Comparison of ENCODE assay signal across 8 cellular contexts in genomic region chr12:118103601-118104382, GRCh38. TPM values are rescaled to one million over a fixed set of nuclear protein-coding genes. Genes with fewer than 3 reads are reported as not detected.
DNase-seq lines count a peak whose midpoint lies in the region; ATAC-seq and TF ChIP-seq lines count a peak whose summit lies in the region.

Gene VSIG10, minus strand, starts transcription at chr12:118104011. Its CDS starts 340 bp downstream, at chr12:118103671.

- WGBS in psoas muscle, 3 donors, result 0% methylated on average over 49 to 75 of the region's 75 CpGs

- peak within 1 kb of the TSS; percentile 85 to 93 (median 89) for H3K4me3 Mint-ChIP-seq in IgD-negative memory B cell

- H3K36me3 ChIP-seq in SJCRH30 (no peaks in the 10 kb centered on the region), brain microvascular endothelial cell (replicated peaks) (no peaks in the 10 kb centered on the region), psoas muscle (ENCODE audit: insufficient read depth in 1 of 2, low read depth in 1 of 2) (no peaks in the 10 kb centered on the region)

- no peaks in the 10 kb centered on the region for H3K4me1 ChIP-seq in SJCRH30
- H3K4me1 ChIP-seq in psoas muscle, result peaks cover 12% of the 10 kb centered on the region

- TF ChIP-seq CTCF in brain microvascular endothelial cell (IDR thresholded peaks at IDR 0.05; ENCODE audit: low read depth, low read length, missing control alignments) (no peak), psoas muscle (IDR thresholded peaks at IDR 0.05) (no peak)

- H3K4me1 Mint-ChIP-seq in IgD-negative memory B cell, result peaks cover 5 to 7% (median 6%) of the 10 kb centered on the region in 3 donors

- ATAC-seq in psoas muscle, result peak; percentile 87 to 94 (median 88)
- no peak for ATAC-seq in HG02623 (IDR thresholded peaks at IDR 0.05; ENCODE audit: unreplicated experiment)

- no peaks in the 10 kb centered on the region for H3K27me3 ChIP-seq in SJCRH30
- H3K27me3 ChIP-seq in brain microvascular endothelial cell (replicated peaks), result no peaks in the 10 kb centered on the region
- no peaks in the 10 kb centered on the region for H3K27me3 ChIP-seq in psoas muscle (ENCODE audit: insufficient read depth in 3 of 3, low read length in 2 of 3)

- in situ Hi-C loops in brain microvascular endothelial cell (cut with HindIII; ENCODE audit: low pct_ligation_motif_present, low sequenced_read_pairs), result no loop called here

- DNase-seq in NCI-H187 (lab: John Stamatoyannopoulos, UW), result peak; percentile 40 to 63
- no peak for DNase-seq in NCI-H187 treated with DMSO at 0.1 percent for 48 hours (lab: John Stamatoyannopoulos, UW)
- peak; percentile 74 to 79 for DNase-seq in SJCRH30
- no peak for DNase-seq in brain microvascular endothelial cell
- peak; percentile 20 to 33 for DNase-seq in hippocampal formation (lab: John Stamatoyannopoulos, UW)
- DNase-seq in psoas muscle, result peak; percentile 77 to 84

- no peaks in the 10 kb centered on the region for H3K9me3 ChIP-seq in SJCRH30 (replicated peaks)
- no peaks in the 10 kb centered on the region for H3K9me3 ChIP-seq in psoas muscle

- H3K4me3 ChIP-seq in SJCRH30, result peak within 1 kb of the TSS; percentile 80
- H3K4me3 ChIP-seq in brain microvascular endothelial cell (ENCODE audit: low read depth, low read length), result peak within 1 kb of the TSS; percentile 71
- H3K4me3 ChIP-seq in psoas muscle, result peak within 1 kb of the TSS; percentile 89

- H3K36me3 Mint-ChIP-seq in IgD-negative memory B cell, result no peaks in the 10 kb centered on the region

- H3K9me3 Mint-ChIP-seq in IgD-negative memory B cell, result peaks cover 0 to 2% (median 0%) of the 10 kb centered on the region in 3 donors

- H3K27ac ChIP-seq in SJCRH30 (peak within 1 kb of the TSS; percentile 65), brain microvascular endothelial cell (no peak within 1 kb of the TSS), psoas muscle (peak within 1 kb of the TSS; percentile 81)

- peaks cover 21% of the 10 kb centered on the region for H3K27me3 Mint-ChIP-seq in IgD-negative memory B cell

- peak within 1 kb of the TSS in 1 of 3 donors; percentile 59 for H3K27ac Mint-ChIP-seq in IgD-negative memory B cell

- intact Hi-C loops in psoas muscle (cut with DNase I), result loop anchor here (5.0 kb wide), 1 partner anchor 41 kb away; the partner anchor contains the start of gene WSB2 (in 2 of the 2)

RNA-seq across cellular contexts. Expression of gene VSIG10, which starts in this region (rescaled TPM):
- 3.4 TPM for polyA plus RNA-seq in IgD-negative memory B cell
- 18.0 and 24.3 TPM in 2 replicates for total RNA-seq in SJCRH30 (2014; rRNA removed; shearing (Covaris generic))
- 10 to 100 TPM in 2 of 4 donors, 1 to 10 TPM in 2; 7.3 to 13.9 (median 10.8) TPM for total RNA-seq in psoas muscle
- polyA plus RNA-seq in psoas muscle, result 10 to 100 TPM in 2 of 3 donors, 1 to 10 TPM in 1; 4.8 to 12.8 (median 10.7) TPM

Comparison
In these comparisons a context has a peak if more than half of its experiments do, and no peak if none do; other contexts are left out.
1. DNase-seq: peak in NCI-H187 (2 of 2), SJCRH30 (2 of 2), hippocampal formation (2 of 2) and psoas muscle (2 of 2); none in NCI-H187 treated with DMSO at 0.1 percent for 48 hours (single experiment) and brain microvascular endothelial cell (single experiment).
2. Peak in every context shown above with its lines, with median percentiles within 50 percentile points of each other: H3K4me3 ChIP-seq.